ENCODE assay signal across 8 cellular contexts in the genomic region with DNA sequence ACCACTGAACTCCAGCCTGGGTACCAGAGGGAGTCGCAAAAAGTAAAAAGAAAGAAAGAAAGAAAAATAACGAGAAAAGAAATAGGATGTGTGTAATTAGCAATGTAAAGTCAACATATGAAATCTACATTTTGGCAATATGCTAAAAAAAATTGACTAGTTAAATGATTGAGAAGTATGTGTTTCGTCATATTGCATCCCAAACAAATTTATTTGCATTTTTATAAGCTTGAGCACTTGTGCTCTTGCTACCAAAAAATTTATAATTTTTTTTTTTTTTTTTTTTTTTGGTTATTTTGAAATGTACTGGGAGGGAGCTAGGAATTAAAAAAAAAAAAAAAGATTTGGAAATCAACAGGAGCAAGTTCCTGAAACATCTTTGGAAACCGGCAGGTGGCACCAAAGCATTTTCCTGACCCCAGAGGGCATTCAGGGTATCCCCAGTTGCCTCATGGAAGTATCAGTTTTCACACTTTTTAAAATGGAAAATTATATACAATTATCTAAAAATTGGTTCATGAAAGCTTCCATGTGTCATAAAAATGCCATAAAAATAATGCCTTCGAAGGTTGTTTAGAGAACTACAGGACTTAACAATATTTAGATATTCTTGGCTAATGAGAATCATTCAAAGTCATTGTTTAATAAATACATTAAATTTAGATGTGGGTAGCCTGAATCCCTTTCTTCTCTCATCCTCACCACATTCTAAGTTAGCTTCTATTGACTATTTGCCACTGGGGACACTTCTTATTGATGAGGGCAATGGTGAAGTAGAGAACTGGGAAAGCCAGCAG. TPM values are rescaled to one million over a fixed set of nuclear protein-coding genes. Genes with fewer than 3 reads are reported as not detected.
DNase-seq lines count a peak whose midpoint lies in the region; ATAC-seq and TF ChIP-seq lines count a peak whose summit lies in the region.

No MANE protein-coding gene starts in this region.

- no peak for TF ChIP-seq EP300 in gastroesophageal sphincter (IDR thresholded peaks at IDR 0.05)

- intact Hi-C loops in activated CD4-positive, alpha-beta T cell treated with anti-CD3 and anti-CD28 coated beads, Interleukin-2, amount 10 ng/mL, durations not matched to agents 24 days and 14 days (cut with micrococcal nuclease): loop anchor here (2.0 to 5.0 kb wide), 2 partner anchors 778 to 954 kb away; no protein-coding TSS in a partner anchor
- intact Hi-C loops in psoas muscle (cut with DNase I): loop anchor here in 1 of 2 donors (10.0 kb wide), 2 partner anchors 116 to 186 kb away; a partner anchor contains a TSS

- WGBS in gastroesophageal sphincter (ENCODE audit: low coverage in 1 of 2), 2 donors: 8 to 22% methylated on average over 5 of the region's 5 CpGs
- whole genome bisulfite sequencing in psoas muscle, 3 donors: 9 to 22% (median 16%) methylated on average over 5 of the region's 5 CpGs

- H3K4me1 Mint-ChIP-seq in activated CD4-positive, alpha-beta T cell treated with anti-CD3 and anti-CD28 coated beads, Interleukin-2, amount 10 ng/mL, durations not matched to agents 24 days and 14 days: peaks cover 6% of the 10 kb centered on the region

- H3K27ac Mint-ChIP-seq in activated CD4-positive, alpha-beta T cell treated with anti-CD3 and anti-CD28 coated beads, Interleukin-2, amount 10 ng/mL, durations not matched to agents 24 days and 14 days: no peak overlapping the region

- H3K4me3 ChIP-seq in MG63 (no peak overlapping the region), gastroesophageal sphincter (no peak overlapping the region), psoas muscle (no peak overlapping the region)

- no peak for TF ChIP-seq POLR2A in gastroesophageal sphincter (IDR thresholded peaks at IDR 0.05)

- peaks cover under 1% of the 10 kb centered on the region; the same call in 1 of the 2 replicates for H3K36me3 ChIP-seq in MG63
- no peaks in the 10 kb centered on the region for H3K36me3 ChIP-seq in gastroesophageal sphincter
- no peaks in the 10 kb centered on the region for H3K36me3 ChIP-seq in psoas muscle (ENCODE audit: insufficient read depth in 1 of 2, low read depth in 1 of 2)

- no peak for ATAC-seq in gastroesophageal sphincter
- ATAC-seq in psoas muscle: peak in 2 of 4 donors; percentile 18 to 52
- ATAC-seq in GM19455 (IDR thresholded peaks at IDR 0.05; ENCODE audit: unreplicated experiment): no peak

- peak; percentile 58 for DNase-seq in activated CD4-positive, alpha-beta T cell treated with anti-CD3 and anti-CD28 coated beads, Interleukin-2, amount 10 ng/mL, durations not matched to agents 24 days and 14 days
- DNase-seq in activated CD4-positive, alpha-beta T cell treated with anti-CD3 and anti-CD28 coated beads, Interleukin-2, amount 50 U/mL, for 4 hours: no peak
- DNase-seq in MG63: peak; percentile 60
- peak; percentile 61 for DNase-seq in SW480 (ENCODE audit: low spot score)
- peak; percentile 44 to 80 for DNase-seq in psoas muscle
- no peak for DNase-seq in stimulated activated CD4-positive, alpha-beta T cell treated with anti-CD3 and anti-CD28 coated beads, Interleukin-4, amount 100 ng/mL, for 4 hours

- peak; percentile 29 to 65 (median 59) for TF ChIP-seq CTCF in gastroesophageal sphincter (IDR thresholded peaks at IDR 0.05)
- TF ChIP-seq CTCF in psoas muscle (IDR thresholded peaks at IDR 0.05): peak; percentile 70

- H3K4me1 ChIP-seq in gastroesophageal sphincter (peaks cover 0 to 6% (median 0%) of the 10 kb centered on the region in 3 donors), psoas muscle (peaks cover 5% of the 10 kb centered on the region)

- H3K27me3 ChIP-seq in MG63 (no peaks in the 10 kb centered on the region; the same call in 1 of the 2 replicates), gastroesophageal sphincter (peaks cover 4% of the 10 kb centered on the region), psoas muscle (ENCODE audit: insufficient read depth in 3 of 3, low read length in 2 of 3) (no peaks in the 10 kb centered on the region)

- H3K9me3 Mint-ChIP-seq in activated CD4-positive, alpha-beta T cell treated with anti-CD3 and anti-CD28 coated beads, Interleukin-2, amount 10 ng/mL, durations not matched to agents 24 days and 14 days: no peaks in the 10 kb centered on the region

- peaks cover 34% of the 10 kb centered on the region for H3K27me3 Mint-ChIP-seq in activated CD4-positive, alpha-beta T cell treated with anti-CD3 and anti-CD28 coated beads, Interleukin-2, amount 10 ng/mL, durations not matched to agents 24 days and 14 days

- H3K4me3 Mint-ChIP-seq in activated CD4-positive, alpha-beta T cell treated with anti-CD3 and anti-CD28 coated beads, Interleukin-2, amount 10 ng/mL, durations not matched to agents 24 days and 14 days: no peak overlapping the region

- H3K27ac ChIP-seq in gastroesophageal sphincter (no peak overlapping the region), psoas muscle (no peak overlapping the region)

- no peaks in the 10 kb centered on the region for H3K36me3 Mint-ChIP-seq in activated CD4-positive, alpha-beta T cell treated with anti-CD3 and anti-CD28 coated beads, Interleukin-2, amount 10 ng/mL, durations not matched to agents 24 days and 14 days (ENCODE audit: low read depth)

- no peaks in the 10 kb centered on the region for H3K9me3 ChIP-seq in MG63
- H3K9me3 ChIP-seq in gastroesophageal sphincter: no peaks in the 10 kb centered on the region
- H3K9me3 ChIP-seq in psoas muscle: no peaks in the 10 kb centered on the region

RNA-seq across cellular contexts. Expression of a gene that starts 4.8 kb away (rescaled TPM):
- 83.0 and 91.8 TPM in 2 replicates for total RNA-seq in activated CD4-positive, alpha-beta T cell treated with anti-CD3 and anti-CD28 coated beads, Interleukin-2, amount 10 ng/mL, durations not matched to agents 24 days and 14 days
- 15.1 TPM in 2 replicates for total RNA-seq in MG63 (2014; rRNA removed; shearing (Covaris generic); ENCODE audit: low replicate concordance)
- total RNA-seq in gastroesophageal sphincter (10 to 100 TPM; 14.8 to 23.8 (median 19.6) TPM), psoas muscle (10 to 100 TPM; 11.2 to 23.9 (median 17.4) TPM)
- 10 to 100 TPM in 1 of 3 donors, 1 to 10 TPM in 2; 4.5 to 14.2 (median 9.6) TPM for polyA plus RNA-seq in psoas muscle

Comparison
In these comparisons a context has a peak if more than half of its experiments do, and no peak if none do; other contexts are left out.
1. DNase-seq: peak in activated CD4-positive, alpha-beta T cell treated with anti-CD3 and anti-CD28 coated beads, Interleukin-2, amount 10 ng/mL, durations not matched to agents 24 days and 14 days (single experiment), MG63 (single experiment), SW480 (single experiment) and psoas muscle (2 of 2); none in activated CD4-positive, alpha-beta T cell treated with anti-CD3 and anti-CD28 coated beads, Interleukin-2, amount 50 U/mL, for 4 hours (0 of 2) and stimulated activated CD4-positive, alpha-beta T cell treated with anti-CD3 and anti-CD28 coated beads, Interleukin-4, amount 100 ng/mL, for 4 hours (0 of 2).